ENCODE assay signal across 39 cellular contexts in the genomic region with DNA sequence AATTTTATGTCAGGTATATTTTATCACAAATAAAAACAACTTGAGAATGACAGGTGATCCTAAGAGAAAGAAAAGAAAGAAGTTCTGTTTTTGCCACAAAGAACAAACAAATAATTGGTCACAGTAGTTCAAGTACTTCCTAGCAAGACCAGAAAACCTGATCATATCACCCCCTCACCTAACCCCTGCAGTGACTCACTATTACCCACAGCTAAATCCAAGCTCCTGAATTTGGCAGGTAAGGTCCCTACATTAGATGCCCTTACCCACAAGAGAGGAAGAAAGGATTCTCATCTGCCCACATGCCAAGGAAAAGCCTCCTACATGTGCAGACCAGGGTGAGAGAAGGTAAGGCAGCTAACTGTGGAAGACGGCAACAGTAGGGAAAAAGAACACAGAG. TPM values are rescaled to one million over a fixed set of nuclear protein-coding genes. Genes with fewer than 3 reads are reported as not detected.
"Had no signal": no experiment of that assay in that cellular context is flagged by ENCODE, and none has a peak within 500 bp of the region (broad histone marks: within the 10 kb centered on the region; RNA-seq: fewer than 3 reads in every experiment).

No MANE protein-coding gene starts in this region.

- ATAC-seq: activated CD8-positive, alpha-beta T cell treated with anti-CD3 and anti-CD28 coated beads for 36 hours; activated naive CD4-positive, alpha-beta T cell treated with anti-CD3 and anti-CD28 coated beads, Interleukin-2, amount 50 U/mL, for 72 hours; activated T-cell treated with anti-CD3 and anti-CD28 coated beads, Interleukin-2, amount 50 U/mL, for 4 hours; activated T-cell treated with anti-CD3 and anti-CD28 coated beads, Interleukin-2, amount 50 U/mL, for 72 hours; activated T-helper 17 cell treated with anti-CD3 and anti-CD28 coated beads, Interleukin-2, amount 50 U/mL, for 72 hours; body of pancreas had no signal

- H3K4me3 Mint-ChIP-seq: activated B cell treated with CpG ODN at 0.5 μM for 24 hours; activated CD4-positive, alpha-beta memory T cell treated with anti-CD3 and anti-CD28 coated beads for 36 hours; activated CD4-positive, alpha-beta T cell treated with anti-CD3 and anti-CD28 coated beads, Interleukin-2, amount 10 ng/mL, durations not matched to agents 24 days and 14 days; activated CD8-positive, alpha-beta T cell treated with anti-CD3 and anti-CD28 coated beads for 36 hours; activated naive CD4-positive, alpha-beta T cell treated with anti-CD3 and anti-CD28 coated beads for 36 hours; activated naive CD8-positive, alpha-beta T cell treated with anti-CD3 and anti-CD28 coated beads for 36 hours; activated T-cell treated with anti-CD3 and anti-CD28 coated beads, Interleukin-2, amount 50 U/mL, for 4 hours; activated T-cell treated with anti-CD3 and anti-CD28 coated beads, Interleukin-2, amount 50 U/mL, for 72 hours; activated T-helper 1 cell treated with anti-CD3 and anti-CD28 coated beads, Interleukin-12 subunit alpha, Interleukin-12 subunit beta, Interleukin-2, Interleukin-4 antibody, amounts not matched to agents 30 ng/mL and 10 ng/mL and 1 ng/mL, durations not matched to agents 14 hours and 24 hours and 36 hours; activated T-helper 17 cell treated with anti-CD3 and anti-CD28 coated beads, Interleukin-2, amount 50 U/mL, for 72 hours; T-helper 1 cell treated with Interleukin-12 subunit alpha and Interleukin-12 subunit beta and Interleukin-4 antibody, amounts not matched to agents 30 μg/mL and 1 μg/mL, for 36 hours; T-helper 2 cell treated with Interferon-gamma antibody and Interleukin-4, amounts not matched to agents 5 μg/mL and 100 μg/mL, for 36 hours had no signal

- H3K36me3 Mint-ChIP-seq: activated CD4-positive, alpha-beta memory T cell treated with anti-CD3 and anti-CD28 coated beads for 36 hours; activated naive CD4-positive, alpha-beta T cell treated with anti-CD3 and anti-CD28 coated beads, Interleukin-2, amount 50 U/mL, for 72 hours; activated naive CD8-positive, alpha-beta T cell treated with anti-CD3 and anti-CD28 coated beads for 36 hours had no signal

- H3K27me3 ChIP-seq: adrenal gland, body of pancreas, breast epithelium had no signal

- H3K9me3 Mint-ChIP-seq: activated CD4-positive, alpha-beta T cell treated with anti-CD3 and anti-CD28 coated beads, Interleukin-2, amount 10 ng/mL, durations not matched to agents 24 days and 14 days; activated CD8-positive, alpha-beta T cell treated with anti-CD3 and anti-CD28 coated beads for 36 hours; activated T-helper 1 cell treated with anti-CD3 and anti-CD28 coated beads, Interleukin-12 subunit alpha, Interleukin-12 subunit beta, Interleukin-2, Interleukin-4 antibody, amounts not matched to agents 30 ng/mL and 10 ng/mL and 1 ng/mL, durations not matched to agents 14 hours and 24 hours and 36 hours; activated T-helper 17 cell treated with anti-CD3 and anti-CD28 coated beads, Interleukin-2, amount 50 U/mL, for 72 hours; T-helper 1 cell treated with Interleukin-12 subunit alpha and Interleukin-12 subunit beta and Interleukin-4 antibody, amounts not matched to agents 30 μg/mL and 1 μg/mL, for 36 hours; T-helper 2 cell treated with Interferon-gamma antibody and Interleukin-4, amounts not matched to agents 5 μg/mL and 100 μg/mL, for 36 hours had no signal

- H3K4me1 ChIP-seq: body of pancreas, breast epithelium had no signal

- H3K4me1 Mint-ChIP-seq: activated B cell treated with CpG ODN at 0.5 μM for 24 hours; activated CD4-positive, alpha-beta T cell treated with anti-CD3 and anti-CD28 coated beads, Interleukin-2, amount 10 ng/mL, durations not matched to agents 24 days and 14 days; activated naive CD8-positive, alpha-beta T cell treated with anti-CD3 and anti-CD28 coated beads for 36 hours; activated T-helper 17 cell treated with anti-CD3 and anti-CD28 coated beads, Interleukin-2, amount 50 U/mL, for 72 hours had no signal

- DNase-seq: activated B cell treated with CpG ODN at 0.5 μM for 24 hours; activated CD4-positive, alpha-beta memory T cell treated with anti-CD3 and anti-CD28 coated beads for 36 hours; activated CD4-positive, alpha-beta T cell treated with anti-CD3 and anti-CD28 coated beads for 4 hours; activated CD4-positive, alpha-beta T cell treated with anti-CD3 and anti-CD28 coated beads, Interleukin-2, amount 10 ng/mL, durations not matched to agents 24 days and 14 days; activated CD4-positive, alpha-beta T cell treated with anti-CD3 and anti-CD28 coated beads, Interleukin-2, amount 50 U/mL, for 1 hour; activated CD4-positive, alpha-beta T cell treated with anti-CD3 and anti-CD28 coated beads, Interleukin-2, amount 50 U/mL, for 4 hours; activated CD4-positive, CD25-positive, alpha-beta regulatory T cell treated with anti-CD3 and anti-CD28 coated beads, Interleukin-2, amount 50 U/mL, for 72 hours; activated CD8-positive, alpha-beta memory T cell treated with anti-CD3 and anti-CD28 coated beads, Interleukin-2, amount 50 U/mL, for 4 hours; activated CD8-positive, alpha-beta T cell treated with anti-CD3 and anti-CD28 coated beads for 36 hours; activated effector memory CD4-positive, alpha-beta T cell treated with anti-CD3 and anti-CD28 coated beads, Interleukin-2, amount 50 U/mL, for 16 hours; activated gamma-delta T cell treated with Interleukin-2 at 50 U/mL for 16 hours; activated naive CD4-positive, alpha-beta T cell; activated naive CD4-positive, alpha-beta T cell treated with anti-CD3 and anti-CD28 coated beads for 36 hours; activated naive CD4-positive, alpha-beta T cell treated with anti-CD3 and anti-CD28 coated beads, Interleukin-2, amount 50 U/mL, for 16 hours; activated naive CD8-positive, alpha-beta T cell treated with anti-CD3 and anti-CD28 coated beads for 36 hours; activated T-cell treated with anti-CD3 and anti-CD28 coated beads for 4 hours; activated T-cell treated with anti-CD3 and anti-CD28 coated beads, Interleukin-2, amount 50 U/mL, for 1 hour; activated T-cell treated with anti-CD3 and anti-CD28 coated beads, Interleukin-2, amount 50 U/mL, for 4 hours; activated T-cell treated with anti-CD3 and anti-CD28 coated beads, Interleukin-2, amount 50 U/mL, for 72 hours; adrenal gland; amniotic stem cell; aorta; body of pancreas; brain microvascular endothelial cell; central memory CD4-positive, alpha-beta T cell; cerebellar nuclear complex; T-helper 1 cell; T-helper 2 cell; T-helper 9 cell had no signal

- H3K27ac Mint-ChIP-seq: activated B cell treated with CpG ODN at 0.5 μM for 24 hours; activated CD4-positive, alpha-beta memory T cell treated with anti-CD3 and anti-CD28 coated beads for 36 hours; activated CD4-positive, alpha-beta T cell treated with anti-CD3 and anti-CD28 coated beads, Interleukin-2, amount 10 ng/mL, durations not matched to agents 24 days and 14 days; activated CD8-positive, alpha-beta T cell treated with anti-CD3 and anti-CD28 coated beads for 36 hours; activated naive CD4-positive, alpha-beta T cell treated with anti-CD3 and anti-CD28 coated beads for 36 hours; activated naive CD4-positive, alpha-beta T cell treated with anti-CD3 and anti-CD28 coated beads, Interleukin-2, amount 50 U/mL, for 72 hours; activated naive CD8-positive, alpha-beta T cell treated with anti-CD3 and anti-CD28 coated beads for 36 hours; activated T-cell treated with anti-CD3 and anti-CD28 coated beads, Interleukin-2, amount 50 U/mL, for 72 hours; activated T-helper 17 cell treated with anti-CD3 and anti-CD28 coated beads, Interleukin-2, amount 50 U/mL, for 72 hours; T-helper 1 cell treated with Interleukin-12 subunit alpha and Interleukin-12 subunit beta and Interleukin-4 antibody, amounts not matched to agents 30 μg/mL and 1 μg/mL, for 36 hours; T-helper 2 cell treated with Interferon-gamma antibody and Interleukin-4, amounts not matched to agents 5 μg/mL and 100 μg/mL, for 36 hours had no signal

- H3K9me3 ChIP-seq: adrenal gland, body of pancreas, breast epithelium had no signal

- H3K36me3 ChIP-seq: adrenal gland, brain microvascular endothelial cell, breast epithelium had no signal

- H3K27ac ChIP-seq: adrenal gland, body of pancreas, brain microvascular endothelial cell, breast epithelium, VCaP had no signal

- H3K4me3 ChIP-seq: adrenal gland, body of pancreas, breast epithelium had no signal

RNA-seq across cellular contexts. Expression of a gene that starts 4.4 kb away (rescaled TPM):
- total RNA-seq: activated B cell treated with CpG ODN at 0.5 μM for 24 hours; activated CD4-positive, alpha-beta memory T cell treated with anti-CD3 and anti-CD28 coated beads for 36 hours; activated CD4-positive, alpha-beta T cell treated with anti-CD3 and anti-CD28 coated beads, Interleukin-2, amount 10 ng/mL, durations not matched to agents 24 days and 14 days; activated CD8-positive, alpha-beta memory T cell treated with anti-CD3 and anti-CD28 coated beads for 36 hours; activated T-cell treated with anti-CD3 and anti-CD28 coated beads, Interleukin-2, amount 50 U/mL, for 4 hours; activated T-helper 1 cell treated with anti-CD3 and anti-CD28 coated beads, Interleukin-12 subunit alpha, Interleukin-12 subunit beta, Interleukin-2, Interleukin-4 antibody, amounts not matched to agents 30 ng/mL and 10 ng/mL and 1 ng/mL, durations not matched to agents 14 hours and 24 hours and 36 hours; astrocyte; chondrocyte had no signal
